8 cellular contexts compared by ENCODE assay signal in the genomic region with DNA sequence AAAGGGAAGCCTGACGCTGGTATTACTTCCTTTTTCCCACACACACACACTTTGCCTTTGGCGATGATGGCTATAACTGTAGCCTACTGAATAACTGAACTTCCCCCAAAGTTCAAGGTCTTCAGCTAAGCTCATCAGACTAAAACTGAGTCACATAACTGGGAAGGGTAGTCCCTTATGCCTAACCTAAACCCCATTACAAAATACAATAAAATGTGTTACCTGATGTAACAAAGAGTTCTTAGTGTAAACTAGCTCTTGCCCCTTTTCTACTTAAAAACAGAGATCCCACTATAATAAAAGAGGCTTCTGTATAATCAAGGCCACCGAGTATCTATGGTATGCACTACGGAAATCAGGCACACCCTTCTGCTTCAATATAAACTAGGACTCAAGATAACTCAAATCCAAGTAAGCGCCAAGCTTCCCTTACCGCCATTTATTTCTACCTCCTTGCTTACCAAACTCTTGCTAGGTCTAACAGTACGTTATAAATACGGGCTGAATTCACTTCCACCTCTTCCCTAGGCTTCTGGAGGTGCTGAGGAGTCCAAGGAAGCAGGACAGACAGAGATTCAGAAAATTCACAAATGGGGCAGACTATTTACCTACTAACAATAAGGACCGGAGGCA. TPM values are rescaled to one million over a fixed set of nuclear protein-coding genes. Genes with fewer than 3 reads are reported as not detected.
DNase-seq lines count a peak whose midpoint lies in the region; ATAC-seq, FAIRE-seq and TF ChIP-seq lines count a peak whose summit lies in the region.

No MANE protein-coding gene starts in this region.

- peaks cover 31% of the 10 kb centered on the region; the same call in 1 of the 2 replicates for H3K79me2 ChIP-seq in H9 (ENCODE audit: insufficient read depth, low read length)

- DNase-seq in A549 (ENCODE audit: low read depth in 1 of 2, low spot score in 1 of 2) (peak in 1 of 2 experiments; percentile 12), H9 (no peak), T-helper 17 cell (no peak), esophagus squamous epithelium (lab: John Stamatoyannopoulos, UW) (no peak), osteocyte (ENCODE audit: extremely low spot score, unreplicated experiment) (no peak), NCI-H1694 (lab: John Stamatoyannopoulos, UW) (no peak)

- TF ChIP-seq POLR2A in A549 (IDR thresholded peaks at IDR 0.05; ENCODE audit: low read length) (no peak), esophagus squamous epithelium (IDR thresholded peaks at IDR 0.05) (no peak)

- TF ChIP-seq RAD21 in A549 (conservative IDR thresholded peaks at IDR 0.05 in 1 of 2, IDR thresholded peaks at IDR 0.05 in 1 of 2) = no peak

- CTCF ChIA-PET in A549 (lab: Yijun Ruan, JAX) = interaction anchor here (1.1 to 2.0 kb wide), 3 partner anchors 10 to 439 kb away, joined by 3 to 6 read pairs (median 3); no protein-coding TSS in a partner anchor

- H2BK20ac ChIP-seq in H9 (ENCODE audit: low read depth, low read length, poor library complexity, severe bottlenecking) = no peak overlapping the region

- WGBS in A549 (ENCODE audit: missing lambda C conversion rate) = 8% methylated on average over 9 of the region's 9 CpGs
- WGBS in H9 (ENCODE audit: extremely low coverage, insufficient read length, low lambda C conversion rate) = no CpG with 5 or more reads among the region's 9 CpGs
- WGBS in esophagus squamous epithelium, 2 donors = 4 to 16% methylated on average over 9 of the region's 9 CpGs

- H3K27me3 ChIP-seq in H9 (ENCODE audit: insufficient read depth, low read length) = no peaks in the 10 kb centered on the region
- no peaks in the 10 kb centered on the region for H3K27me3 ChIP-seq in esophagus squamous epithelium

- H3K4ac ChIP-seq in H9 (ENCODE audit: low read depth, low read length) = no peak overlapping the region

- H3K9me3 ChIP-seq in A549 (no peaks in the 10 kb centered on the region), H9 (ENCODE audit: control insufficient read depth, low read depth, low read length) (no peaks in the 10 kb centered on the region), T-helper 17 cell (ENCODE audit: control insufficient read depth, low read length, poor library complexity, severe bottlenecking) (no peaks in the 10 kb centered on the region), esophagus squamous epithelium (no peaks in the 10 kb centered on the region)

- peak overlapping the region; percentile 94 to 97 for H3K4me3 Mint-ChIP-seq in H9
- peak overlapping the region; percentile 94 for H3K4me3 Mint-ChIP-seq in T-helper 17 cell
- H3K4me3 Mint-ChIP-seq in osteocyte (ENCODE audit: unreplicated experiment) = peak overlapping the region; percentile 94

- no peak overlapping the region for H3K18ac ChIP-seq in H9 (ENCODE audit: insufficient read length, low read depth, low read length)

- H3K27ac ChIP-seq in A549 (peak overlapping the region; percentile 85 to 99; a peak in 5 of 6 replicates), H9 (ENCODE audit: insufficient read length, low read depth, low read length) (no peak overlapping the region), esophagus squamous epithelium (peak overlapping the region; percentile 82 to 100 (median 96))

- ATAC-seq in A549 (no peak), T-helper 17 cell (no peak), GM21723 (IDR thresholded peaks at IDR 0.05; ENCODE audit: unreplicated experiment) (no peak), GM18909 (IDR thresholded peaks at IDR 0.05; ENCODE audit: poor library complexity, unreplicated experiment) (no peak)

- H2BK120ac ChIP-seq in H9 (ENCODE audit: low read depth, low read length, poor library complexity, severe bottlenecking) = no peak overlapping the region

- H3K27ac Mint-ChIP-seq in H9 (peak overlapping the region; percentile 19 to 44 (median 29); a peak in 4 of 7 replicates), T-helper 17 cell (peak overlapping the region; percentile 95), osteocyte (ENCODE audit: unreplicated experiment) (peak overlapping the region; percentile 96)

- H2AFZ ChIP-seq in H9 (ENCODE audit: low read length) = no peak overlapping the region

- H3K4me2 ChIP-seq in A549 (peak overlapping the region; percentile 79), H9 (ENCODE audit: insufficient read depth, insufficient read length, low read length) (peak overlapping the region; percentile 86)

- FAIRE-seq in A549 (lab: Jason Lieb, UNC) = no peak

- no peak overlapping the region for H2BK5ac ChIP-seq in H9 (ENCODE audit: insufficient read length, low read length)

- H4K8ac ChIP-seq in H9 (replicated peaks; ENCODE audit: insufficient read length, low read depth, low read length) = no peak overlapping the region

- POLR2A ChIA-PET in A549 (lab: Yijun Ruan, JAX) = interaction anchor here (1.0 to 1.1 kb wide), 2 partner anchors 79 to 439 kb away, joined by 3 read pairs; no protein-coding TSS in a partner anchor

- no peak overlapping the region for H3K23ac ChIP-seq in H9 (ENCODE audit: insufficient read length, low read depth, low read length)

- H3K36me3 Mint-ChIP-seq in H9 (ENCODE audit: insufficient read depth in 1 of 3, low read depth in 3 of 3) (peaks cover 16% of the 10 kb centered on the region in 3 experiments), T-helper 17 cell (ENCODE audit: low read depth) (peaks cover 3% of the 10 kb centered on the region), osteocyte (ENCODE audit: unreplicated experiment) (peaks cover 13% of the 10 kb centered on the region)

- peak overlapping the region; percentile 42 for H3K9ac ChIP-seq in H9 (ENCODE audit: extremely low read depth, insufficient read length, low read length)

- no peak overlapping the region for H3K14ac ChIP-seq in H9 (ENCODE audit: insufficient read depth, low read length)

- peaks cover 0 to 2% of the 10 kb centered on the region in 2 experiments; a peak in 1 of 5 replicates for H3K9me3 Mint-ChIP-seq in H9
- no peaks in the 10 kb centered on the region for H3K9me3 Mint-ChIP-seq in osteocyte (ENCODE audit: unreplicated experiment)

- intact Hi-C loops in esophagus squamous epithelium (cut with DNase I) = no loop called here

- no peak for TF ChIP-seq EP300 in A549 (IDR thresholded peaks at IDR 0.05)

- no peak overlapping the region for H3T11ph ChIP-seq in H9 (ENCODE audit: low read length)

- H3K56ac ChIP-seq in H9 (ENCODE audit: insufficient read length, low read depth, low read length) = no peak overlapping the region

- no peak overlapping the region for H2BK12ac ChIP-seq in H9 (ENCODE audit: insufficient read length, low read depth, low read length)

- H3K23me2 ChIP-seq in H9 (ENCODE audit: insufficient read length, low read depth, low read length, poor library complexity, severe bottlenecking) = peaks cover 14% of the 10 kb centered on the region

- no peaks in the 10 kb centered on the region for H4K20me1 ChIP-seq in H9 (ENCODE audit: control insufficient read depth, insufficient read depth, insufficient read length)

- H2BK15ac ChIP-seq in H9 (ENCODE audit: low read depth, low read length) = no peak overlapping the region

- H3K36me3 ChIP-seq in esophagus squamous epithelium = peaks cover 0 to 15% (median 0%) of the 10 kb centered on the region in 3 donors

- no peak overlapping the region for H4K5ac ChIP-seq in H9 (ENCODE audit: insufficient read length, low read depth, low read length)

- no peak overlapping the region for H4K91ac ChIP-seq in H9 (ENCODE audit: insufficient read length, low read depth, low read length)

- H3K79me1 ChIP-seq in H9 (ENCODE audit: insufficient read depth, low read depth, low read length, poor library complexity, severe bottlenecking) = peaks cover 3% of the 10 kb centered on the region

- H2AK5ac ChIP-seq in H9 (ENCODE audit: insufficient read length, low read length) = no peak overlapping the region

- peaks cover 13% of the 10 kb centered on the region; the same call in 2 of the 3 replicates for H3K4me1 ChIP-seq in A549
- no peaks in the 10 kb centered on the region for H3K4me1 ChIP-seq in H9 (ENCODE audit: insufficient read depth, low read length)
- peaks cover 15 to 58% (median 19%) of the 10 kb centered on the region in 3 donors for H3K4me1 ChIP-seq in esophagus squamous epithelium

- peak overlapping the region; percentile 65 for H3K4me3 ChIP-seq in A549
- peak overlapping the region; percentile 75 to 98 (median 85) for H3K4me3 ChIP-seq in esophagus squamous epithelium

- H3K27me3 Mint-ChIP-seq in H9 (ENCODE audit: low read depth) (no peaks in the 10 kb centered on the region), T-helper 17 cell (no peaks in the 10 kb centered on the region), osteocyte (ENCODE audit: unreplicated experiment) (no peaks in the 10 kb centered on the region)

- no peak for TF ChIP-seq CTCF in A549 (IDR thresholded peaks at IDR 0.05)
- TF ChIP-seq CTCF in H9 (conservative IDR thresholded peaks at IDR 0.05) = no peak
- TF ChIP-seq CTCF in esophagus squamous epithelium (IDR thresholded peaks at IDR 0.05) = no peak
- no peak for TF ChIP-seq CTCF in osteocyte (IDR thresholded peaks at IDR 0.05)

- H3K4me1 Mint-ChIP-seq in H9 (peaks cover 24 to 27% of the 10 kb centered on the region in 2 experiments), T-helper 17 cell (peaks cover 33% of the 10 kb centered on the region), osteocyte (ENCODE audit: unreplicated experiment) (peaks cover 48% of the 10 kb centered on the region)

RNA-seq across cellular contexts. Expression of a gene that starts 2.4 kb away (rescaled TPM):
- 28.3 and 34.8 TPM in 2 replicates for polyA plus RNA-seq in A549 (2011; rRNA removed)
- polyA plus RNA-seq in A549 (2012; cell fraction: cytosol; rRNA removed) = 5.9 and 6.6 TPM in 2 replicates
- 4.3 and 6.5 TPM in 2 replicates for polyA plus RNA-seq in A549 (2012; cell fraction: nucleus; rRNA removed)
- polyA plus RNA-seq in A549 (2017; fragmentation: RNase III; extraction: RNeasy Plus Mini Kit Qiagen cat#74134 plus additional on column Dnase treatment) = 11.5 to 13.1 TPM (median 12.6 TPM) in 3 replicates
- polyA minus RNA-seq in A549 (2011; rRNA and poly(A)+ RNA removed) = 24.8 and 26.2 TPM in 2 replicates
- total RNA-seq in H9 (2021) = 51.1 and 59.0 TPM in 2 replicates
- total RNA-seq in T-helper 17 cell = 10 to 100 TPM; 60.9 to 63.8 TPM
- 10 to 100 TPM; 15.2 to 34.0 (median 25.2) TPM for total RNA-seq in esophagus squamous epithelium
- 35.0 and 36.1 TPM in 2 replicates for total RNA-seq in osteocyte

Comparison
In these comparisons a context has a peak if more than half of its experiments do, and no peak if none do; other contexts are left out.
1. H3K27ac Mint-ChIP-seq: peak in every context shown above with its lines; median percentile 96 in osteocyte; 95 in T-helper 17 cell; 29 in H9.